Comparison of ENCODE assay signal across 26 cellular contexts in genomic region chr3:32862247-32863013, GRCh38. TPM values are rescaled to one million over a fixed set of nuclear protein-coding genes. Genes with fewer than 3 reads are reported as not detected.
DNase-seq lines count a peak whose midpoint lies in the region; ATAC-seq, FAIRE-seq and TF ChIP-seq lines count a peak whose summit lies in the region.
"Had no signal": no experiment of that assay in that cellular context is flagged by ENCODE, and none has a peak within 500 bp of the region (broad histone marks: within the 10 kb centered on the region; RNA-seq: fewer than 3 reads in every experiment).

No MANE protein-coding gene starts in this region.

- no peaks in the 10 kb centered on the region for H3K9me2 ChIP-seq in MM.1S (replicated peaks; ENCODE audit: insufficient read depth, low read length)

- ATAC-seq in WTC11: no peak
- no peak for ATAC-seq in esophagus mucosa
- ATAC-seq: A549, Right ventricle myocardium inferior had no signal

- H4K20me1 ChIP-seq in MM.1S (ENCODE audit: insufficient read depth, low read length) (no peaks in the 10 kb centered on the region), neural progenitor cell (ENCODE audit: low read depth) (peaks cover 100% of the 10 kb centered on the region)
- H4K20me1 ChIP-seq: BLaER1 had no signal

- DNase-seq in MM.1S: peak; percentile 44
- no peak for DNase-seq in WTC11 (ENCODE audit: low spot score)
- no peak for DNase-seq in neural progenitor cell (ENCODE audit: low spot score)
- DNase-seq in stimulated activated naive CD4-positive, alpha-beta T cell (lab: John Stamatoyannopoulos, UW): no peak
- no peak for DNase-seq in GM19239 (ENCODE audit: insufficient read length, low spot score)
- no peak for DNase-seq in ACHN
- DNase-seq: Calu3; CD4-positive, alpha-beta memory T cell; DMS53; EL; H7; NCI-H1417 treated with DMSO at 0.1 percent for 48 hours; NCI-H2029; NCI-H2171 treated with DMSO at 0.1 percent for 48 hours; NK-92 treated with Interleukin-12 subunit alpha and Interleukin-12 subunit beta, amount 100 ng/mL, for 24 hours had no signal

- H3K27me3 ChIP-seq in MM.1S (replicated peaks; ENCODE audit: insufficient read depth, low read length): no peaks in the 10 kb centered on the region
- H3K27me3 ChIP-seq in iPS-18a (ENCODE audit: control insufficient read depth, insufficient read depth, low read length): no peaks in the 10 kb centered on the region
- no peaks in the 10 kb centered on the region for H3K27me3 ChIP-seq in neural progenitor cell
- H3K27me3 ChIP-seq: BLaER1 had no signal

- no peaks in the 10 kb centered on the region for H3K36me3 Mint-ChIP-seq in WTC11
- H3K36me3 Mint-ChIP-seq in neural progenitor cell: peaks cover 2% of the 10 kb centered on the region
- H3K36me3 Mint-ChIP-seq: CD4-positive, alpha-beta memory T cell had no signal

- H3K36me3 ChIP-seq in MM.1S (replicated peaks; ENCODE audit: insufficient read depth, low read length): no peaks in the 10 kb centered on the region
- peaks cover 17% of the 10 kb centered on the region for H3K36me3 ChIP-seq in iPS-18a (ENCODE audit: control insufficient read depth, low read depth, low read length)
- H3K36me3 ChIP-seq in neural progenitor cell: no peaks in the 10 kb centered on the region
- H3K36me3 ChIP-seq: BLaER1 had no signal

- no peaks in the 10 kb centered on the region for H3F3A ChIP-seq in MM.1S (ENCODE audit: insufficient read depth, low read length)
- peaks cover 57% of the 10 kb centered on the region for H3F3A ChIP-seq in neural progenitor cell (ENCODE audit: low read depth)

- no peak overlapping the region for H3K4me3 ChIP-seq in MM.1S (ENCODE audit: low read length)
- peak overlapping the region; percentile 9 for H3K4me3 ChIP-seq in iPS-18a (ENCODE audit: low read length)
- H3K4me3 ChIP-seq in neural progenitor cell: no peak overlapping the region
- H3K4me3 ChIP-seq: A549, BLaER1 had no signal

- peaks cover 95% of the 10 kb centered on the region for H3K4me1 Mint-ChIP-seq in WTC11
- H3K4me1 Mint-ChIP-seq in neural progenitor cell: peaks cover 79% of the 10 kb centered on the region
- H3K4me1 Mint-ChIP-seq: CD4-positive, alpha-beta memory T cell had no signal

- H3K79me2 ChIP-seq in MM.1S (ENCODE audit: low read length) (no peaks in the 10 kb centered on the region), neural progenitor cell (ENCODE audit: low read depth) (peaks cover 100% of the 10 kb centered on the region)

- in situ Hi-C loops in ACHN (cut with HindIII; ENCODE audit: low pct_ligation_motif_present, low pct_unique_long_range_greater_than_20kb, low sequenced_read_pairs): no loop called here

- H3K9me3 ChIP-seq in MM.1S (replicated peaks; ENCODE audit: insufficient read depth, low read length) (no peaks in the 10 kb centered on the region), iPS-18a (ENCODE audit: control insufficient read depth, low read depth, low read length) (no peaks in the 10 kb centered on the region), neural progenitor cell (ENCODE audit: low read depth) (no peaks in the 10 kb centered on the region)
- H3K9me3 ChIP-seq: A549, BLaER1 had no signal

- H3K4me1 ChIP-seq in MM.1S (ENCODE audit: low read length): peaks cover 12% of the 10 kb centered on the region
- H3K4me1 ChIP-seq in iPS-18a (ENCODE audit: control insufficient read depth, low read depth, low read length): peaks cover 87% of the 10 kb centered on the region
- peaks cover 91% of the 10 kb centered on the region for H3K4me1 ChIP-seq in neural progenitor cell
- H3K4me1 ChIP-seq: A549, BLaER1 had no signal

- FAIRE-seq in GM19239 (lab: Jason Lieb, UNC): no peak
- FAIRE-seq: A549, GM12892, GM18507, RCC 7860 had no signal

- H3K9me3 Mint-ChIP-seq in WTC11 (no peaks in the 10 kb centered on the region), neural progenitor cell (no peaks in the 10 kb centered on the region)
- H3K9me3 Mint-ChIP-seq: CD4-positive, alpha-beta memory T cell had no signal

- POLR2A ChIA-PET in WTC11 (lab: Charles Lee): interaction anchor here (0.6 to 1.1 kb wide), 4 partner anchors 10 to 26 kb away, joined by 4 to 8 read pairs (median 6); no protein-coding TSS in a partner anchor

- no peak overlapping the region for H3K27ac ChIP-seq in MM.1S (ENCODE audit: low read length)
- H3K27ac ChIP-seq in iPS-18a (ENCODE audit: low read length): no peak overlapping the region
- peak overlapping the region; percentile 40 for H3K27ac ChIP-seq in neural progenitor cell
- H3K27ac ChIP-seq: A549, BLaER1, KMS-11 had no signal

- H3K27ac Mint-ChIP-seq in WTC11 (peak overlapping the region; percentile 94), neural progenitor cell (no peak overlapping the region)

- no peaks in the 10 kb centered on the region for H3K27me3 Mint-ChIP-seq in WTC11 (ENCODE audit: low read depth)
- peaks cover 8% of the 10 kb centered on the region for H3K27me3 Mint-ChIP-seq in neural progenitor cell (ENCODE audit: insufficient read depth, low read depth)

- H3K4me2 ChIP-seq in MM.1S (ENCODE audit: low read depth, low read length) (peak overlapping the region; percentile 13; the same call in 1 of the 2 replicates), neural progenitor cell (peak overlapping the region; percentile 31)
- H3K4me2 ChIP-seq: A549, BLaER1, KMS-11 had no signal

- H3K4me3 Mint-ChIP-seq in WTC11: peak overlapping the region; percentile 35
- peak overlapping the region; percentile 56 for H3K4me3 Mint-ChIP-seq in neural progenitor cell
- H3K4me3 Mint-ChIP-seq: CD4-positive, alpha-beta memory T cell had no signal

- TF ChIP-seq CTCF in MM.1S (IDR thresholded peaks at IDR 0.05; ENCODE audit: low read length): no peak
- no peak for TF ChIP-seq CTCF in WTC11 (IDR thresholded peaks at IDR 0.05)
- TF ChIP-seq CTCF in neural progenitor cell (IDR thresholded peaks at IDR 0.05): no peak

- H2AFZ ChIP-seq in MM.1S (ENCODE audit: low read length): no peak overlapping the region
- no peak overlapping the region for H2AFZ ChIP-seq in neural progenitor cell (replicated peaks)

- H3K9ac ChIP-seq in MM.1S (ENCODE audit: low read length) (no peak overlapping the region), iPS-18a (ENCODE audit: low read length) (no peak overlapping the region), neural progenitor cell (no peak overlapping the region)
- H3K9ac ChIP-seq: BLaER1, KMS-11 had no signal

- CTCF ChIA-PET in WTC11 (lab: Charles Lee): interaction anchor here (0.5 to 1.3 kb wide), 3 partner anchors 8 to 77 kb away, joined by 3 to 4 read pairs (median 3); no protein-coding TSS in a partner anchor

TF ChIP-seq in WTC11, 78 proteins besides CTCF, POLR2A, EP300 and RAD21:
- no peak for TF ChIP-seq ZNF423 (CRISPR knock-in tag; IDR thresholded peaks at IDR 0.05)
- TF ChIP-seq AFF4 (CRISPR knock-in tag; IDR thresholded peaks at IDR 0.05; ENCODE audit: borderline replicate concordance): no peak

RNA-seq across cellular contexts. Expression of gene TRIM71, which starts 44.6 kb away (rescaled TPM):
- total RNA-seq in WTC11 (2021) (237 to 274 TPM (median 238 TPM) in 3 replicates), neural progenitor cell (ENCODE audit: low replicate concordance) (106 and 107 TPM in 2 replicates), esophagus mucosa (not detected)
- total RNA-seq: Calu3; CD4-positive, alpha-beta memory T cell; HT-29; NCI-H460; Right ventricle myocardium inferior had no signal

Comparison
In these comparisons a context has a peak if more than half of its experiments do, and no peak if none do; other contexts are left out.
1. RNA of gene TRIM71, which starts 44.6 kb away (total RNA-seq): 237 to 274 TPM in WTC11 and 106 to 107 TPM in neural progenitor cell; not detected in esophagus mucosa (single experiment); every median in the first group is over 100 times any median in the second.